In genomic region chr19:46999878-47000277, GRCh38 we compare ENCODE assay signal across 1 cellular context.
TF ChIP-seq lines count a peak whose summit lies in the region.

No MANE protein-coding gene starts in this region.

TF ChIP-seq in K562, 482 proteins besides CTCF, POLR2A, EP300 and RAD21 (continued from another document):
- TF ChIP-seq TSHZ1 (CRISPR knock-in tag; IDR thresholded peaks at IDR 0.05) (no peak), POLR2G (IDR thresholded peaks at IDR 0.05; ENCODE audit: low read depth, low read length) (peak; percentile 40; the same call in 1 of the 2 replicates), ARID3B (CRISPR knock-in tag; IDR thresholded peaks at IDR 0.05; ENCODE audit: borderline replicate concordance) (no peak)
